8 cellular contexts compared by ENCODE assay signal in genomic region chr11:82494988-82495432, GRCh38.
DNase-seq lines count a peak whose midpoint lies in the region; ATAC-seq and TF ChIP-seq lines count a peak whose summit lies in the region.

No MANE protein-coding gene starts in this region.

- H3K4me3 ChIP-seq in GM12875 (ENCODE audit: low read depth, low read length) (no peak overlapping the region), NT2/D1 (ENCODE audit: insufficient read length, low read depth) (no peak overlapping the region)

- no peaks in the 10 kb centered on the region for H3K36me3 Mint-ChIP-seq in T-helper 2 cell treated with Interferon-gamma antibody and Interleukin-4, amounts not matched to agents 5 μg/mL and 100 μg/mL, for 36 hours (ENCODE audit: low read depth)

- no peaks in the 10 kb centered on the region for H3K27me3 ChIP-seq in NT2/D1 (ENCODE audit: insufficient read depth, insufficient read length)

- H3K4me1 Mint-ChIP-seq in T-helper 2 cell treated with Interferon-gamma antibody and Interleukin-4, amounts not matched to agents 5 μg/mL and 100 μg/mL, for 36 hours (ENCODE audit: low read depth), result no peaks in the 10 kb centered on the region

- no peaks in the 10 kb centered on the region for H3K9me3 ChIP-seq in NT2/D1 (ENCODE audit: insufficient read depth, low read length)

- no peak overlapping the region for H3K27ac Mint-ChIP-seq in T-helper 2 cell treated with Interferon-gamma antibody and Interleukin-4, amounts not matched to agents 5 μg/mL and 100 μg/mL, for 36 hours

- H3K9ac ChIP-seq in NT2/D1 (ENCODE audit: insufficient read length, low read depth), result no peak overlapping the region

- peak; percentile 83 for ATAC-seq in HG02938 (IDR thresholded peaks at IDR 0.05; ENCODE audit: unreplicated experiment)

- no peaks in the 10 kb centered on the region for H3K36me3 ChIP-seq in NT2/D1 (ENCODE audit: insufficient read depth, insufficient read length, low read length)

- no peaks in the 10 kb centered on the region for H3K4me1 ChIP-seq in NT2/D1 (ENCODE audit: insufficient read depth, insufficient read length)

- no peaks in the 10 kb centered on the region for H3K27me3 Mint-ChIP-seq in T-helper 2 cell treated with Interferon-gamma antibody and Interleukin-4, amounts not matched to agents 5 μg/mL and 100 μg/mL, for 36 hours (ENCODE audit: low read depth)

- H3K9me3 Mint-ChIP-seq in T-helper 2 cell treated with Interferon-gamma antibody and Interleukin-4, amounts not matched to agents 5 μg/mL and 100 μg/mL, for 36 hours, result no peaks in the 10 kb centered on the region

- peak; percentile 40; the same call in 1 of the 2 replicates for TF ChIP-seq CTCF in GM12875 (IDR thresholded peaks at IDR 0.05; ENCODE audit: borderline replicate concordance, insufficient read depth, low read depth, low read length)

- DNase-seq in NT2/D1 (ENCODE audit: low read depth, low spot score) (peak; percentile 30), islet precursor cell (peak; percentile 57), activated gamma-delta T cell treated with Interleukin-2 at 50 U/mL for 16 hours (no peak), EL (no peak), NCI-H187 (lab: John Stamatoyannopoulos, UW) (no peak)
- no peak for DNase-seq in T-helper 2 cell treated with Interferon-gamma antibody and Interleukin-4, amounts not matched to agents 5 μg/mL and 100 μg/mL, for 36 hours (ENCODE audit: low spot score)

- no peak overlapping the region for H3K4me3 Mint-ChIP-seq in T-helper 2 cell treated with Interferon-gamma antibody and Interleukin-4, amounts not matched to agents 5 μg/mL and 100 μg/mL, for 36 hours

Comparison
In these comparisons a context has a peak if more than half of its experiments do, and no peak if none do; other contexts are left out.
1. DNase-seq: peak in NT2/D1 (single experiment) and islet precursor cell (single experiment); none in activated gamma-delta T cell treated with Interleukin-2 at 50 U/mL for 16 hours (single experiment), EL (single experiment), T-helper 2 cell treated with Interferon-gamma antibody and Interleukin-4, amounts not matched to agents 5 μg/mL and 100 μg/mL, for 36 hours (single experiment) and NCI-H187 (0 of 2).